In genomic region chr1:179708434-179709195, GRCh38 we compare ENCODE assay signal across 19 cellular contexts. TPM values are rescaled to one million over a fixed set of nuclear protein-coding genes. Genes with fewer than 3 reads are reported as not detected.
DNase-seq lines count a peak whose midpoint lies in the region; ATAC-seq, FAIRE-seq and TF ChIP-seq lines count a peak whose summit lies in the region.
"Had no signal": no experiment of that assay in that cellular context is flagged by ENCODE, and none has a peak within 500 bp of the region (broad histone marks: within the 10 kb centered on the region; RNA-seq: fewer than 3 reads in every experiment).

No MANE protein-coding gene starts in this region.

- no peak overlapping the region for H3K4me3 ChIP-seq in A549
- no peak overlapping the region for H3K4me3 ChIP-seq in K562
- H3K4me3 ChIP-seq: HAP-1, SJCRH30 had no signal

- WGBS in A549 (ENCODE audit: missing lambda C conversion rate), result 70% methylated on average over 6 of the region's 6 CpGs
- 2% methylated on average over 6 of the region's 6 CpGs for WGBS in K562 (ENCODE audit: insufficient coverage, low coverage, missing lambda C conversion rate)

- TF ChIP-seq CTCF in A549 (IDR thresholded peaks at IDR 0.05) (no peak), K562 (IDR thresholded peaks at IDR 0.05 in 2 of 3, conservative IDR thresholded peaks at IDR 0.05 in 1 of 3; ENCODE audit: insufficient read depth in 2 of 3, low read depth in 1 of 3, low read length in 3 of 3) (no peak), mesothelial cell of epicardium (IDR thresholded peaks at IDR 0.05; ENCODE audit: unreplicated experiment) (no peak)

- H3K36me3 Mint-ChIP-seq in mesothelial cell of epicardium, result peaks cover 1% of the 10 kb centered on the region

- H3K27ac ChIP-seq in A549 (no peak overlapping the region), K562 (ENCODE audit: extremely low read depth, low read depth, low read length) (no peak overlapping the region)
- H3K27ac ChIP-seq: C4-2B, SJCRH30 had no signal

- H3K4me3 Mint-ChIP-seq in mesothelial cell of epicardium, result no peak overlapping the region

- H3K9me3 Mint-ChIP-seq in mesothelial cell of epicardium, result peaks cover 11% of the 10 kb centered on the region

- BruUV-seq in K562 (replicated peaks; lab: Mats Ljungman, UMichigan), result no TSS peak

- peak overlapping the region; percentile 47 for H3K27ac Mint-ChIP-seq in mesothelial cell of epicardium

- TF ChIP-seq POLR2A in A549 (IDR thresholded peaks at IDR 0.05; ENCODE audit: low read length) (no peak), K562 (conservative IDR thresholded peaks at IDR 0.05) (no peak)

- POLR2A ChIA-PET in A549 (lab: Yijun Ruan, JAX) (no interaction called here), K562 (lab: Yijun Ruan, JAX) (interaction anchor here (2.0 kb wide), 1 partner anchor 101 kb away, joined by 7 read pairs; no protein-coding TSS in a partner anchor)

- H4K20me1 ChIP-seq in K562 (replicated peaks; ENCODE audit: control insufficient read depth, insufficient read depth, low read length), result no peaks in the 10 kb centered on the region

- in situ Hi-C loops in K562 (cut with MboI), result loop anchor here (5.0 to 10.0 kb wide), 2 partner anchors 464 to 706 kb away; no protein-coding TSS in a partner anchor

- peaks cover 2% of the 10 kb centered on the region; the same call in 1 of the 3 replicates for H3K9me3 ChIP-seq in A549
- H3K9me3 ChIP-seq in K562 (replicated peaks; ENCODE audit: control insufficient read depth, insufficient read depth, low read depth, low read length), result no peaks in the 10 kb centered on the region
- H3K9me3 ChIP-seq: Caco-2, HAP-1, SJCRH30 had no signal

- no peak for TF ChIP-seq EP300 in A549 (IDR thresholded peaks at IDR 0.05)
- no peak for TF ChIP-seq EP300 in K562 (IDR thresholded peaks at IDR 0.05; ENCODE audit: low read length)

- H2AFZ ChIP-seq in K562 (ENCODE audit: low read depth, low read length), result no peak overlapping the region

- H3K9me1 ChIP-seq in K562 (ENCODE audit: control insufficient read depth, insufficient read depth, low read length), result no peaks in the 10 kb centered on the region

- H3K4me1 Mint-ChIP-seq in mesothelial cell of epicardium, result peaks cover 26% of the 10 kb centered on the region

- no peaks in the 10 kb centered on the region for H3K79me2 ChIP-seq in K562 (ENCODE audit: control insufficient read depth, insufficient read depth, low read length)

- H3K27me3 ChIP-seq in K562 (ENCODE audit: control insufficient read depth in 2 of 2, insufficient read depth in 2 of 2, low read length in 2 of 2), result peaks cover 0 to 3% of the 10 kb centered on the region in 2 experiments; a peak in 2 of 5 replicates
- H3K27me3 ChIP-seq: SJCRH30 had no signal

- ATAC-seq in A549 (peak; percentile 33 to 40; a peak in 1 of 6 replicates), K562 (0 out of 3 replicates have a peak, but pooled peaks have one; percentile 44), GM21423 (IDR thresholded peaks at IDR 0.05; ENCODE audit: unreplicated experiment) (no peak), HG02938 (IDR thresholded peaks at IDR 0.05; ENCODE audit: unreplicated experiment) (no peak)

- intact Hi-C loops in K562 (cut with micrococcal nuclease), result loop anchor here (5.0 kb wide), 1 partner anchor 534 kb away; no protein-coding TSS in a partner anchor

- H3K4me1 ChIP-seq in A549 (no peaks in the 10 kb centered on the region), K562 (replicated peaks in 1 of 2; ENCODE audit: control insufficient read depth in 2 of 2, insufficient read depth in 2 of 2, low read length in 2 of 2) (no peaks in the 10 kb centered on the region)
- H3K4me1 ChIP-seq: HAP-1 had no signal

- H3K9ac ChIP-seq in K562 (ENCODE audit: insufficient read depth in 1 of 2, low read depth in 2 of 2, low read length in 2 of 2), result no peak overlapping the region

- H3K36me3 ChIP-seq in K562 (ENCODE audit: control insufficient read depth, insufficient read depth, low read length), result no peaks in the 10 kb centered on the region
- H3K36me3 ChIP-seq: HAP-1, SJCRH30 had no signal

- CTCF ChIA-PET in A549 (lab: Yijun Ruan, JAX), result interaction anchor here (1.0 to 21.7 kb wide), 3 partner anchors 18 to 104 kb away, joined by 3 to 644 read pairs (median 16); no protein-coding TSS in a partner anchor
- CTCF ChIA-PET in K562 (lab: Yijun Ruan, JAX; ENCODE audit: low intra/inter-chr PET ratio), result interaction anchor here (1.5 kb wide), 1 partner anchor 471 kb away, joined by 3 read pairs; no protein-coding TSS in a partner anchor

- H3K4me2 ChIP-seq in A549, result no peak overlapping the region
- no peak overlapping the region for H3K4me2 ChIP-seq in K562 (ENCODE audit: insufficient read depth, low read length)

- FAIRE-seq in A549 (lab: Jason Lieb, UNC), result no peak
- no peak for FAIRE-seq in K562 (lab: Jason Lieb, UNC)

- peaks cover 4% of the 10 kb centered on the region for H3K27me3 Mint-ChIP-seq in mesothelial cell of epicardium (ENCODE audit: low read depth)

- DNase-seq in A549 (ENCODE audit: low read depth in 1 of 2, low spot score in 1 of 2) (no peak), ELF-1 (ENCODE audit: low read depth, low spot score) (peak; percentile 5), K562 (ENCODE audit: extremely low read depth in 1 of 4, low spot score in 3 of 4) (no peak), mesothelial cell of epicardium (ENCODE audit: low spot score in 2 of 2, unreplicated experiment in 2 of 2) (no peak), NCI-H526 treated with DMSO at 0.1 percent for 48 hours (lab: John Stamatoyannopoulos, UW) (no peak)
- DNase-seq in activated CD4-positive, alpha-beta T cell treated with anti-CD3 and anti-CD28 coated beads, Interleukin-2, amount 50 U/mL, for 4 hours, result no peak
- DNase-seq: Caco-2, DMS53, KBM-7, NCI-H146, NCI-H2081, NCI-H2227 treated with DMSO at 0.1 percent for 48 hours, SJCRH30 had no signal

- TF ChIP-seq RAD21 in A549 (conservative IDR thresholded peaks at IDR 0.05 in 1 of 2, IDR thresholded peaks at IDR 0.05 in 1 of 2), result no peak
- TF ChIP-seq RAD21 in K562 (CRISPR knock-in tag; conservative IDR thresholded peaks at IDR 0.05 in 1 of 2, IDR thresholded peaks at IDR 0.05 in 1 of 2), result no peak

TF ChIP-seq in A549, 52 proteins besides CTCF, POLR2A, EP300 and RAD21 (continues in another document):
- TF ChIP-seq HES2 (IDR thresholded peaks at IDR 0.05) (no peak), NR3C1 (IDR thresholded peaks at IDR 0.05) (no peak), RARB (CRISPR knock-in tag; IDR thresholded peaks at IDR 0.05) (no peak)

TF ChIP-seq in K562, 482 proteins besides CTCF, POLR2A, EP300 and RAD21 (continues in another document):
- no peak for TF ChIP-seq ZNF311 (CRISPR knock-in tag; IDR thresholded peaks at IDR 0.05)
- no peak for TF ChIP-seq ZNF174 (CRISPR knock-in tag; IDR thresholded peaks at IDR 0.05)
- TF ChIP-seq RBM14 (IDR thresholded peaks at IDR 0.05; ENCODE audit: borderline replicate concordance, insufficient read depth, low read depth, low read length), result no peak
- TF ChIP-seq XRCC5 (IDR thresholded peaks at IDR 0.05; ENCODE audit: low read depth, low read length), result no peak
- no peak for TF ChIP-seq SRSF9 (IDR thresholded peaks at IDR 0.05; ENCODE audit: borderline replicate concordance, low read depth, low read length)
- peak; percentile 80 for TF ChIP-seq MAFK (IDR thresholded peaks at IDR 0.05; ENCODE audit: low read length)
- no peak for TF ChIP-seq ETV1 (tag; conservative IDR thresholded peaks at IDR 0.05; ENCODE audit: low read depth)
- no peak for TF ChIP-seq ZNF3 (CRISPR knock-in tag; IDR thresholded peaks at IDR 0.05)
- TF ChIP-seq MYBL2 (IDR thresholded peaks at IDR 0.05; ENCODE audit: low read depth), result no peak
- no peak for TF ChIP-seq MYBL2 (CRISPR knock-in tag; IDR thresholded peaks at IDR 0.05; ENCODE audit: borderline replicate concordance)
- no peak for TF ChIP-seq E2F4 (CRISPR knock-in tag; IDR thresholded peaks at IDR 0.05; ENCODE audit: low read depth)
- TF ChIP-seq MAFF (IDR thresholded peaks at IDR 0.05; ENCODE audit: low read length), result peak; percentile 85
- TF ChIP-seq MAFG (tag; conservative IDR thresholded peaks at IDR 0.05), result peak; percentile 80
- no peak for TF ChIP-seq TAF15 (IDR thresholded peaks at IDR 0.05; ENCODE audit: low read depth, low read length)
- TF ChIP-seq ZNF316 (IDR thresholded peaks at IDR 0.05), result peak; percentile 89

RNA-seq across cellular contexts. Expression of gene FAM163A, which starts 34.5 kb away (rescaled TPM):
- polyA plus RNA-seq in A549 (2011; rRNA removed), result not detected in 2 replicates
- polyA plus RNA-seq in A549 (2012; cell fraction: cytosol; rRNA removed), result not detected in 2 replicates
- 0.01 TPM in 1 of 2 replicates, not detected in the other for polyA plus RNA-seq in A549 (2012; cell fraction: nucleus; rRNA removed)
- not detected in 3 replicates for polyA plus RNA-seq in A549 (2017; fragmentation: RNase III; extraction: RNeasy Plus Mini Kit Qiagen cat#74134 plus additional on column Dnase treatment)
- 0.21 TPM in 1 of 2 replicates, not detected in the other for polyA minus RNA-seq in A549 (2011; rRNA and poly(A)+ RNA removed)
- not detected in 2 replicates for total RNA-seq in K562 (2011; cell fraction: chromatin; rRNA removed; ENCODE audit: low replicate concordance)
- total RNA-seq in K562 (2011; cell fraction: nucleolus; rRNA removed), result not detected in 2 replicates
- not detected in 2 replicates for total RNA-seq in K562 (2011; cell fraction: nucleoplasm; rRNA removed)
- not detected in 2 replicates for total RNA-seq in K562 (2014; rRNA removed)
- not detected in 2 replicates for total RNA-seq in K562 (2014; rRNA removed; fragmentation: Illumina TruSeq; extraction: Trizol)
- not detected in 2 replicates for total RNA-seq in K562 (2015; rRNA removed; fragmentation: Illumina TruSeq; extraction: Trizol)
- total RNA-seq in K562 (2021), result not detected in 2 replicates
- not detected in 2 replicates for polyA plus RNA-seq in K562 (2011; rRNA removed)
- polyA plus RNA-seq in K562 (2011; cell fraction: cytosol; rRNA removed), result not detected in 2 replicates
- not detected in 2 replicates for polyA plus RNA-seq in K562 (2011; cell fraction: nucleus; rRNA removed)
- polyA plus RNA-seq in K562 (2012), result not detected in 2 replicates
- polyA plus RNA-seq in K562 (2014; fragmentation: Illumina TruSeq; extraction: Trizol), result not detected in 2 replicates
- not detected for polyA plus RNA-seq in K562 (2014; fragmentation: Nextera tagmentation; extraction: Ambion mirVana)
- not detected in 2 replicates for polyA plus RNA-seq in K562 (2014; rRNA removed)
- not detected in 2 replicates for polyA minus RNA-seq in K562 (2011; rRNA and poly(A)+ RNA removed)
- not detected in 2 replicates for polyA minus RNA-seq in K562 (2011; cell fraction: cytosol; rRNA and poly(A)+ RNA removed)
- not detected in 2 replicates for polyA minus RNA-seq in K562 (2011; cell fraction: nucleus; rRNA and poly(A)+ RNA removed)
- 10.1 to 10.2 TPM (median 10.1 TPM) in 3 replicates for total RNA-seq in mesothelial cell of epicardium
- total RNA-seq: A673, Caco-2, G401, SJCRH30 had no signal

Comparison
In these comparisons a context has a peak if more than half of its experiments do, and no peak if none do; other contexts are left out.
1. ATAC-seq: peak in A549 (2 of 2) and K562 (single experiment); none in GM21423 (single experiment) and HG02938 (single experiment).
2. RNA of gene FAM163A, which starts 34.5 kb away (total RNA-seq): 10.1 to 10.2 TPM in mesothelial cell of epicardium; not detected in K562; every median in the first group is over 10 times any median in the second.
3. Of the 35 proteins assayed by ChIP-seq in both K562 and A549: peak only in K562: none; only in A549: none; in both: MAFK; in neither: 34.